Comparison of ENCODE assay signal across 17 cellular contexts in genomic region chr10:91642831-91643692, GRCh38. TPM values are rescaled to one million over a fixed set of nuclear protein-coding genes. Genes with fewer than 3 reads are reported as not detected.
DNase-seq lines count a peak whose midpoint lies in the region; TF ChIP-seq lines count a peak whose summit lies in the region.
"Had no signal": no experiment of that assay in that cellular context is flagged by ENCODE, and none has a peak within 500 bp of the region (broad histone marks: within the 10 kb centered on the region; RNA-seq: fewer than 3 reads in every experiment).

No MANE protein-coding gene starts in this region.

- peaks cover 2% of the 10 kb centered on the region for H3K9me3 Mint-ChIP-seq in activated naive CD8-positive, alpha-beta T cell treated with anti-CD3 and anti-CD28 coated beads for 36 hours
- H3K9me3 Mint-ChIP-seq: activated B cell treated with CpG ODN at 0.5 μM for 24 hours; central memory CD8-positive, alpha-beta T cell; naive B cell had no signal

- peaks cover 43% of the 10 kb centered on the region for H3K27me3 Mint-ChIP-seq in activated naive CD8-positive, alpha-beta T cell treated with anti-CD3 and anti-CD28 coated beads for 36 hours

- no peak overlapping the region for H3K27ac Mint-ChIP-seq in activated naive CD8-positive, alpha-beta T cell treated with anti-CD3 and anti-CD28 coated beads for 36 hours
- H3K27ac Mint-ChIP-seq: activated B cell treated with CpG ODN at 0.5 μM for 24 hours had no signal

- intact Hi-C loops in head of caudate nucleus (cut with DNase I): no loop called here

- DNase-seq in A172 (ENCODE audit: low spot score) (peak; percentile 49), astrocyte of the spinal cord (ENCODE audit: low read depth, low spot score) (peak; percentile 31), kidney glomerular epithelial cell (lab: John Stamatoyannopoulos, UW) (peak; percentile 88), NCI-H446 (lab: John Stamatoyannopoulos, UW) (no peak), head of caudate nucleus (no peak), islet precursor cell (no peak)
- DNase-seq in activated naive CD8-positive, alpha-beta T cell treated with anti-CD3 and anti-CD28 coated beads for 36 hours: no peak
- DNase-seq: activated B cell treated with CpG ODN at 0.5 μM for 24 hours; activated naive CD4-positive, alpha-beta T cell treated with anti-CD3 and anti-CD28 coated beads, Interleukin-2, amount 50 U/mL, for 16 hours; hippocampal formation; left lung; naive B cell; NCI-H1436 treated with DMSO at 0.1 percent for 48 hours; stimulated activated CD4-positive, alpha-beta T cell treated with anti-CD3 and anti-CD28 coated beads, Interleukin-4, amount 100 ng/mL, for 1 hour had no signal

- H2AFZ ChIP-seq in Loucy (ENCODE audit: low read length): peak overlapping the region; percentile 11; the same call in 1 of the 2 replicates
- H2AFZ ChIP-seq: PC-9 had no signal

- no peaks in the 10 kb centered on the region for H3K4me1 ChIP-seq in Loucy (ENCODE audit: insufficient read depth, low read length, poor library complexity, severe bottlenecking)
- H3K4me1 ChIP-seq: left lung had no signal

- no peaks in the 10 kb centered on the region for H3F3A ChIP-seq in Loucy (ENCODE audit: low read depth)

- H3K4me3 ChIP-seq in Loucy (ENCODE audit: low read length, poor library complexity, severe bottlenecking) (no peak overlapping the region), astrocyte of the spinal cord (ENCODE audit: low read depth, low read length) (no peak overlapping the region)
- H3K4me3 ChIP-seq: left lung, PC-9 had no signal

- H3K9me2 ChIP-seq in Loucy (replicated peaks; ENCODE audit: low read depth, low read length): no peaks in the 10 kb centered on the region

- H3K9me3 ChIP-seq in Loucy (ENCODE audit: insufficient read depth, low read depth, low read length): no peaks in the 10 kb centered on the region
- H3K9me3 ChIP-seq: left lung had no signal

- in situ Hi-C loops in astrocyte of the spinal cord (cut with HindIII; ENCODE audit: low sequenced_read_pairs): no loop called here

- H3K9ac ChIP-seq in Loucy (ENCODE audit: low read depth, low read length, poor library complexity, severe bottlenecking): no peak overlapping the region

- no peaks in the 10 kb centered on the region for H3K36me3 ChIP-seq in Loucy (ENCODE audit: insufficient read depth, low read length)
- H3K36me3 ChIP-seq: left lung had no signal

- H3K4me1 Mint-ChIP-seq in activated naive CD8-positive, alpha-beta T cell treated with anti-CD3 and anti-CD28 coated beads for 36 hours: no peaks in the 10 kb centered on the region
- H3K4me1 Mint-ChIP-seq: activated B cell treated with CpG ODN at 0.5 μM for 24 hours; central memory CD8-positive, alpha-beta T cell; naive B cell had no signal

- no peak for TF ChIP-seq CTCF in Loucy (conservative IDR thresholded peaks at IDR 0.05; ENCODE audit: low read length)
- no peak for TF ChIP-seq CTCF in astrocyte of the spinal cord (IDR thresholded peaks at IDR 0.05; ENCODE audit: low read depth, low read length)

- H3K4me3 Mint-ChIP-seq in activated naive CD8-positive, alpha-beta T cell treated with anti-CD3 and anti-CD28 coated beads for 36 hours: no peak overlapping the region
- H3K4me3 Mint-ChIP-seq: activated B cell treated with CpG ODN at 0.5 μM for 24 hours; central memory CD8-positive, alpha-beta T cell; naive B cell had no signal

- H3K36me3 Mint-ChIP-seq in activated naive CD8-positive, alpha-beta T cell treated with anti-CD3 and anti-CD28 coated beads for 36 hours: no peaks in the 10 kb centered on the region
- H3K36me3 Mint-ChIP-seq: naive B cell had no signal

- no peaks in the 10 kb centered on the region for H4K20me1 ChIP-seq in Loucy (ENCODE audit: insufficient read depth, low read length, poor library complexity, severe bottlenecking)

- H3K4me2 ChIP-seq in Loucy (ENCODE audit: low read depth, low read length, poor library complexity, severe bottlenecking): no peak overlapping the region
- H3K4me2 ChIP-seq: PC-9 had no signal

- H3K79me2 ChIP-seq in Loucy (ENCODE audit: insufficient read depth, low read length): no peaks in the 10 kb centered on the region

- no peaks in the 10 kb centered on the region for H3K27me3 ChIP-seq in Loucy (ENCODE audit: insufficient read depth, low read length, poor library complexity, severe bottlenecking)
- H3K27me3 ChIP-seq: left lung had no signal

RNA-seq across cellular contexts. Expression of gene PPP1R3C, which starts 10.2 kb away (rescaled TPM):
- 11.8 and 18.0 TPM in 2 replicates for total RNA-seq in A172 (2014; rRNA removed; shearing (Covaris generic))
- under 1 TPM; 0.25 to 0.36 TPM for total RNA-seq in activated naive CD8-positive, alpha-beta T cell treated with anti-CD3 and anti-CD28 coated beads for 36 hours
- total RNA-seq: activated B cell treated with CpG ODN at 0.5 μM for 24 hours had no signal

Comparison
In these comparisons a context has a peak if more than half of its experiments do, and no peak if none do; other contexts are left out.
1. DNase-seq: peak in A172 (single experiment), astrocyte of the spinal cord (single experiment) and kidney glomerular epithelial cell (single experiment); none in activated naive CD8-positive, alpha-beta T cell treated with anti-CD3 and anti-CD28 coated beads for 36 hours (single experiment), NCI-H446 (0 of 2), head of caudate nucleus (0 of 42) and islet precursor cell (single experiment).